Comparison of ENCODE assay signal across 3 cellular contexts in genomic region chr1:116334868-116335649, GRCh38.
TF ChIP-seq lines count a peak whose summit lies in the region.

No MANE protein-coding gene starts in this region.

TF ChIP-seq in SK-N-SH, 30 proteins besides CTCF, POLR2A, EP300 and RAD21 (continued from another document):
- TF ChIP-seq IRF3 (IDR thresholded peaks at IDR 0.05; ENCODE audit: low read depth, low read length) = no peak
- TF ChIP-seq SIN3A (IDR thresholded peaks at IDR 0.05; ENCODE audit: borderline replicate concordance, low read depth, low read length) = no peak
- no peak for TF ChIP-seq CHD2 (IDR thresholded peaks at IDR 0.05; ENCODE audit: low read length, partially characterized antibody)
- no peak for TF ChIP-seq USF2 (IDR thresholded peaks at IDR 0.05; ENCODE audit: borderline replicate concordance, low read depth, low read length)
- no peak for TF ChIP-seq EZH2phosphoT487 (IDR thresholded peaks at IDR 0.05; ENCODE audit: borderline replicate concordance, low read depth)
- TF ChIP-seq RXRA (IDR thresholded peaks at IDR 0.05; ENCODE audit: borderline replicate concordance, low read depth) = no peak
- no peak for TF ChIP-seq FOXJ3 (CRISPR knock-in tag; IDR thresholded peaks at IDR 0.05)
- TF ChIP-seq TCF12 (IDR thresholded peaks at IDR 0.05) = no peak
- TF ChIP-seq MXI1 (IDR thresholded peaks at IDR 0.05; ENCODE audit: low read depth, low read length) = no peak
- TF ChIP-seq TEAD4 (IDR thresholded peaks at IDR 0.05; ENCODE audit: borderline replicate concordance, insufficient read depth) = no peak
- TF ChIP-seq MEF2A (IDR thresholded peaks at IDR 0.05; ENCODE audit: borderline replicate concordance, low read depth) = no peak
- TF ChIP-seq NRF1 (IDR thresholded peaks at IDR 0.05; ENCODE audit: low read depth, low read length) = no peak
- TF ChIP-seq REST (IDR thresholded peaks at IDR 0.05; ENCODE audit: low read depth, low read length) = no peak
- no peak for TF ChIP-seq GABPA (IDR thresholded peaks at IDR 0.05; ENCODE audit: low read depth)

TF ChIP-seq in SK-N-SH treated with all-trans-retinoic acid at 6 μM for 48 hours, 23 proteins besides CTCF, POLR2A, EP300 and RAD21 (continued from another document):
- TF ChIP-seq PATZ1 (CRISPR knock-in tag; IDR thresholded peaks at IDR 0.05; ENCODE audit: borderline replicate concordance) = no peak
- no peak for TF ChIP-seq PPARA (CRISPR knock-in tag; IDR thresholded peaks at IDR 0.05; ENCODE audit: borderline replicate concordance)
- TF ChIP-seq ZFP30 (CRISPR knock-in tag; IDR thresholded peaks at IDR 0.05) = no peak

TF ChIP-seq in WTC11, 78 proteins besides CTCF, POLR2A, EP300 and RAD21:
- TF ChIP-seq FOXP4 (CRISPR knock-in tag; IDR thresholded peaks at IDR 0.05) = no peak
- TF ChIP-seq TCF7 (CRISPR knock-in tag; IDR thresholded peaks at IDR 0.05; ENCODE audit: low read depth) = no peak
- no peak for TF ChIP-seq USF2 (CRISPR knock-in tag; IDR thresholded peaks at IDR 0.05)
- TF ChIP-seq NFE2L1 (CRISPR knock-in tag; IDR thresholded peaks at IDR 0.05) = 0 out of 2 replicates have a peak, but pooled peaks have one; percentile 26
- no peak for TF ChIP-seq NR1H2 (CRISPR knock-in tag; IDR thresholded peaks at IDR 0.05)
- no peak for TF ChIP-seq RELA (CRISPR knock-in tag; IDR thresholded peaks at IDR 0.05; ENCODE audit: borderline replicate concordance)
- no peak for TF ChIP-seq SOX15 (CRISPR knock-in tag; IDR thresholded peaks at IDR 0.05)
